In genomic region chrX:40006025-40007017, GRCh38 we compare ENCODE assay signal across 8 cellular contexts.
DNase-seq lines count a peak whose midpoint lies in the region; ATAC-seq and TF ChIP-seq lines count a peak whose summit lies in the region.

No MANE protein-coding gene starts in this region.

- H3K4me3 ChIP-seq in hepatocyte (no peak overlapping the region), BE2C (ENCODE audit: low read depth, low read length) (no peak overlapping the region)

- H3K9me2 ChIP-seq in hepatocyte (replicated peaks; ENCODE audit: insufficient read depth), result no peaks in the 10 kb centered on the region

- H3K4me1 ChIP-seq in hepatocyte (ENCODE audit: insufficient read depth) (peaks cover 71% of the 10 kb centered on the region), BE2C (peaks cover 13% of the 10 kb centered on the region)

- WGBS in hepatocyte (ENCODE audit: low lambda C conversion rate, missing lambda C conversion rate), result 18% methylated on average over 52 of the region's 68 CpGs

- peaks cover 24% of the 10 kb centered on the region for H3K4me1 Mint-ChIP-seq in activated T-cell treated with anti-CD3 and anti-CD28 coated beads, Interleukin-2, amount 50 U/mL, for 4 hours (ENCODE audit: low read depth)

- ATAC-seq in HG03432 (IDR thresholded peaks at IDR 0.05; ENCODE audit: unreplicated experiment), result peak; percentile 54
- ATAC-seq in activated T-cell treated with anti-CD3 and anti-CD28 coated beads, Interleukin-2, amount 50 U/mL, for 4 hours, result peak; percentile 46 to 53
- no peak for ATAC-seq in GM21723 (IDR thresholded peaks at IDR 0.05; ENCODE audit: unreplicated experiment)

- H3K36me3 Mint-ChIP-seq in activated T-cell treated with anti-CD3 and anti-CD28 coated beads, Interleukin-2, amount 50 U/mL, for 4 hours (ENCODE audit: insufficient read depth), result no peaks in the 10 kb centered on the region

- H3K9me3 ChIP-seq in hepatocyte (ENCODE audit: low read depth) (no peaks in the 10 kb centered on the region), BE2C (no peaks in the 10 kb centered on the region)

- H3K27me3 Mint-ChIP-seq in activated T-cell treated with anti-CD3 and anti-CD28 coated beads, Interleukin-2, amount 50 U/mL, for 4 hours (ENCODE audit: low read depth), result peaks cover 40% of the 10 kb centered on the region

- DNase-seq in activated T-cell treated with anti-CD3 and anti-CD28 coated beads, Interleukin-2, amount 50 U/mL, for 4 hours, result peak; percentile 39
- DNase-seq in hepatocyte (ENCODE audit: low spot score), result peak; percentile 67
- peak; percentile 26 to 28 for DNase-seq in stimulated activated CD4-positive, alpha-beta T cell treated with anti-CD3 and anti-CD28 coated beads, Interleukin-4, amount 100 ng/mL, for 4 hours
- DNase-seq in BE2C, result no peak
- no peak for DNase-seq in SHP77 treated with DMSO at 0.1 percent for 48 hours (lab: John Stamatoyannopoulos, UW)
- no peak for DNase-seq in NOMO-1 treated with dmso at 0.1 percent for 144 hours (lab: John Stamatoyannopoulos, UW; ENCODE audit: unreplicated experiment)

- H3K4me2 ChIP-seq in hepatocyte, result peak overlapping the region; percentile 72

- H3K4me3 Mint-ChIP-seq in activated T-cell treated with anti-CD3 and anti-CD28 coated beads, Interleukin-2, amount 50 U/mL, for 4 hours, result peak overlapping the region; percentile 29

- H3K27ac ChIP-seq in hepatocyte, result no peak overlapping the region

- H3K27me3 ChIP-seq in hepatocyte, result peaks cover 64% of the 10 kb centered on the region
- H3K27me3 ChIP-seq in BE2C, result no peaks in the 10 kb centered on the region

- no peaks in the 10 kb centered on the region for H3K79me2 ChIP-seq in hepatocyte

- H3K9me3 Mint-ChIP-seq in activated T-cell treated with anti-CD3 and anti-CD28 coated beads, Interleukin-2, amount 50 U/mL, for 4 hours, result no peaks in the 10 kb centered on the region

- no peak for TF ChIP-seq CTCF in hepatocyte (IDR thresholded peaks at IDR 0.05; ENCODE audit: poor library complexity)
- no peak for TF ChIP-seq CTCF in BE2C (IDR thresholded peaks at IDR 0.05; ENCODE audit: low read depth, low read length)

- peak overlapping the region; percentile 60 for H2AFZ ChIP-seq in hepatocyte

- H3K36me3 ChIP-seq in hepatocyte (replicated peaks; ENCODE audit: insufficient read depth, low read depth) (no peaks in the 10 kb centered on the region), BE2C (no peaks in the 10 kb centered on the region)

- H4K20me1 ChIP-seq in hepatocyte (ENCODE audit: insufficient read depth, poor library complexity, severe bottlenecking), result no peaks in the 10 kb centered on the region

Comparison
In these comparisons a context has a peak if more than half of its experiments do, and no peak if none do; other contexts are left out.
1. DNase-seq: peak in activated T-cell treated with anti-CD3 and anti-CD28 coated beads, Interleukin-2, amount 50 U/mL, for 4 hours (single experiment), hepatocyte (single experiment) and stimulated activated CD4-positive, alpha-beta T cell treated with anti-CD3 and anti-CD28 coated beads, Interleukin-4, amount 100 ng/mL, for 4 hours (2 of 2); none in BE2C (single experiment), SHP77 treated with DMSO at 0.1 percent for 48 hours (single experiment) and NOMO-1 treated with dmso at 0.1 percent for 144 hours (single experiment).